Comparison of ENCODE assay signal across 9 cellular contexts in the genomic region with DNA sequence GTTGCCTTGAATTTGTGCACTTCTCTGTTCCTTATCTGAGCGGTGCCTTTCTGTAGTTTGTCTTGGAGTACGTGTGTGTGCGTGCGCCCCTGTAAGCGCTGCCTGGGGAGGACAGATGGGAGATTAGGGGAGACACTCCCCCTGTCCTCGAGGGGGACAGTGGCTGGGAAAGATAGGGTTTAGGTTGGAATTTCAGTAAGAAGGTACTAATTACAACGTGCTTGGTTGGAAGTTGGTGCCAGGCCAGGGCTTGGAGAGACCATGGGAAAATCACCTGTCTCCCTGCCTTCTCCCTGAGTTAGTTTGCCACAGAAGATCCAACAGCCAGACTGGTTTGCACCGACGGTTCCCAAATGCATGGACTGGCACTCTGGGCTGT.
A peak's percentile ranks its signal among the peaks of the same experiment; 100 is the strongest.
DNase-seq lines count a peak whose midpoint lies in the region; ATAC-seq, FAIRE-seq and TF ChIP-seq lines count a peak whose summit lies in the region.
"Had no signal": no experiment of that assay in that cellular context is flagged by ENCODE, and none has a peak within 500 bp of the region (broad histone marks: within the 10 kb centered on the region; RNA-seq: fewer than 3 reads in every experiment).

No MANE protein-coding gene starts in this region.

- H3K27me3 ChIP-seq in astrocyte (ENCODE audit: insufficient read depth, low read length), result no peaks in the 10 kb centered on the region

- H3K9me3 Mint-ChIP-seq in astrocyte (ENCODE audit: unreplicated experiment) (no peaks in the 10 kb centered on the region), immature natural killer cell (no peaks in the 10 kb centered on the region)
- H3K9me3 Mint-ChIP-seq in stimulated activated effector memory CD8-positive, alpha-beta T cell treated with anti-CD3 and anti-CD28 coated beads, Interleukin-12 subunit alpha, Interleukin-12 subunit beta, amount 100 ng/mL, for 72 hours, result no peaks in the 10 kb centered on the region

- H3K4me1 Mint-ChIP-seq in astrocyte (ENCODE audit: low read depth, unreplicated experiment) (peaks cover 31% of the 10 kb centered on the region), immature natural killer cell (peaks cover 76 to 94% of the 10 kb centered on the region in 2 donors)
- peaks cover 80% of the 10 kb centered on the region for H3K4me1 Mint-ChIP-seq in stimulated activated effector memory CD8-positive, alpha-beta T cell treated with anti-CD3 and anti-CD28 coated beads, Interleukin-12 subunit alpha, Interleukin-12 subunit beta, amount 100 ng/mL, for 72 hours

- ATAC-seq in GM19043 (IDR thresholded peaks at IDR 0.05; ENCODE audit: low read depth, unreplicated experiment), result peak; percentile 6
- ATAC-seq in HG03460 (IDR thresholded peaks at IDR 0.05; ENCODE audit: unreplicated experiment), result peak; percentile 8
- peak; percentile 31 for ATAC-seq in stimulated activated effector memory CD8-positive, alpha-beta T cell treated with anti-CD3 and anti-CD28 coated beads, Interleukin-12 subunit alpha, Interleukin-12 subunit beta, amount 100 ng/mL, for 72 hours
- ATAC-seq: HCT116 had no signal

- H3K27ac Mint-ChIP-seq in astrocyte (ENCODE audit: unreplicated experiment) (peak overlapping the region; percentile 89), immature natural killer cell (peak overlapping the region; percentile 88 to 96 (median 95))
- peak overlapping the region; percentile 90 for H3K27ac Mint-ChIP-seq in stimulated activated effector memory CD8-positive, alpha-beta T cell treated with anti-CD3 and anti-CD28 coated beads, Interleukin-12 subunit alpha, Interleukin-12 subunit beta, amount 100 ng/mL, for 72 hours

- H3K4me3 ChIP-seq in AG04449 (ENCODE audit: low read depth, low read length), result peak overlapping the region; percentile 60
- H3K4me3 ChIP-seq in astrocyte (ENCODE audit: insufficient read depth, low read depth, low read length), result peak overlapping the region; percentile 63

- DNase-seq in AG04449 (ENCODE audit: low read depth, low spot score), result no peak
- DNase-seq in astrocyte (ENCODE audit: low read depth), result peak; percentile 20
- no peak for DNase-seq in immature natural killer cell
- no peak for DNase-seq in stimulated activated effector memory CD8-positive, alpha-beta T cell treated with anti-CD3 and anti-CD28 coated beads, Interleukin-12 subunit alpha, Interleukin-12 subunit beta, amount 100 ng/mL, for 72 hours (ENCODE audit: low spot score in 2 of 2)
- DNase-seq in kidney glomerular epithelial cell (lab: John Stamatoyannopoulos, UW), result no peak
- no peak for DNase-seq in central memory CD4-positive, alpha-beta T cell

- H3K4me1 ChIP-seq in astrocyte (ENCODE audit: insufficient read depth, low read length), result peaks cover 14% of the 10 kb centered on the region

- no peak for TF ChIP-seq CTCF in AG04449 (IDR thresholded peaks at IDR 0.05; ENCODE audit: insufficient read depth, low read length, missing control alignments)
- no peak for TF ChIP-seq CTCF in astrocyte (IDR thresholded peaks at IDR 0.05; ENCODE audit: insufficient read depth, low read depth, low read length)

- H3K36me3 Mint-ChIP-seq in astrocyte (ENCODE audit: low read depth, unreplicated experiment), result peaks cover 6% of the 10 kb centered on the region
- peaks cover 8 to 15% (median 11%) of the 10 kb centered on the region in 3 donors for H3K36me3 Mint-ChIP-seq in immature natural killer cell
- H3K36me3 Mint-ChIP-seq in stimulated activated effector memory CD8-positive, alpha-beta T cell treated with anti-CD3 and anti-CD28 coated beads, Interleukin-12 subunit alpha, Interleukin-12 subunit beta, amount 100 ng/mL, for 72 hours, result peaks cover 49% of the 10 kb centered on the region

- H3K36me3 ChIP-seq in astrocyte (ENCODE audit: insufficient read depth, low read length), result peaks cover 3% of the 10 kb centered on the region

- peak overlapping the region; percentile 77 for H3K9ac ChIP-seq in astrocyte (ENCODE audit: low read length)

- H3K79me2 ChIP-seq in astrocyte (ENCODE audit: insufficient read depth, low read length), result no peaks in the 10 kb centered on the region

- H3K9me3 ChIP-seq in astrocyte (ENCODE audit: insufficient read depth, low read depth, low read length), result no peaks in the 10 kb centered on the region

- H2AFZ ChIP-seq in astrocyte (ENCODE audit: low read depth, low read length), result peak overlapping the region; percentile 54

- POLR2A ChIA-PET in AG04449 (lab: Yijun Ruan, JAX), result no interaction called here

- H4K20me1 ChIP-seq in astrocyte (ENCODE audit: insufficient read depth, low read length), result no peaks in the 10 kb centered on the region

- peak overlapping the region; percentile 95 for H3K4me2 ChIP-seq in astrocyte (ENCODE audit: low read length)

- FAIRE-seq in astrocyte (lab: Jason Lieb, UNC), result no peak

- CTCF ChIA-PET in AG04449 (lab: Yijun Ruan, JAX), result interaction anchor here (1.2 to 3.6 kb wide), 6 partner anchors 10 to 674 kb away, joined by 3 to 75 read pairs (median 34); no protein-coding TSS in a partner anchor

- peak overlapping the region; percentile 53 for H3K27ac ChIP-seq in astrocyte (ENCODE audit: low read depth, low read length)

- H3K27me3 Mint-ChIP-seq in astrocyte (ENCODE audit: low read depth, unreplicated experiment), result no peaks in the 10 kb centered on the region
- H3K27me3 Mint-ChIP-seq in immature natural killer cell (ENCODE audit: low read depth in 3 of 3), result peaks cover 4 to 23% (median 10%) of the 10 kb centered on the region in 3 donors

- H3K4me3 Mint-ChIP-seq in astrocyte (ENCODE audit: unreplicated experiment) (peak overlapping the region; percentile 92), immature natural killer cell (peak overlapping the region; percentile 92 to 96 (median 92))
- H3K4me3 Mint-ChIP-seq in stimulated activated effector memory CD8-positive, alpha-beta T cell treated with anti-CD3 and anti-CD28 coated beads, Interleukin-12 subunit alpha, Interleukin-12 subunit beta, amount 100 ng/mL, for 72 hours, result peak overlapping the region; percentile 85
